1 cellular context compared by ENCODE assay signal in the genomic region with DNA sequence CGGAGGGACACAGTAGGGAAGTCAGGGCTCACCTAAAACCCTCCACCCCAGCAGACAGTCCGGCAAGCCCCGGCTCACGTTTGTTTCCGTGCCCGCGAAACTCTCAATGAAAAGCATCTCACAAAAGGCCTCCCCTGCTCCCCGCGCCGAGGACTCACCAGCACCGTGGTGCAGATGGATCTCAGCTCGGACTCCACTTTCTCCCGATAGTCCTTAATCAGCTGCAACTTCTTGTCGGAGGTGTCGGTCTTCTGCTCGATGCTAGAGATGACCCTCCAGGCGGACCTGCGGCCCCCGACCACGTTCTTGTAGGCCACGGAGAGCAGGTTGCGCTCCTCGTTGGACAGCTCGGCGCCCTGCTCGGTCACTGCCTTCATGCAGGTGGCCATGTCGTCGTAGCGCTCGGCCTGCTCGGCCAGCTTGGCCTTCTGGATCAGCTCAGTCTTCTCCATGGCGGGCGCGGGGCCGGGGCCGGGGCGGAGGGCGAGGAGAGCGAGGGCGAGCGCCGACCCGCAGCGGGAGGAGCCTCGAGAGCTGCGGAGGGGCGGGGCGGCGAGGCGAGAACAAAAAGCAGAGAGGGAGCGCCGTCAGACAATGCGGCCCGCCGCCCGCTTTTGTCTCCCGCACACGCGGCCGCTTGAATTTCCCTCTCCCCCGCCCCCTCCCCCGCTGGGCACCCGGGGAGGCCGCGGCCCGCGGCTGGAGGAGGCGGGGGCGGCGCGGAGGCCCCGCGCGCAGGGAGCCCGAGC.
TF ChIP-seq lines count a peak whose summit lies in the region.

No MANE protein-coding gene starts in this region.

TF ChIP-seq in GM12878, 131 proteins besides CTCF, POLR2A, EP300 and RAD21 (continued from another document and continues in another):
- TF ChIP-seq, protein P1, sequence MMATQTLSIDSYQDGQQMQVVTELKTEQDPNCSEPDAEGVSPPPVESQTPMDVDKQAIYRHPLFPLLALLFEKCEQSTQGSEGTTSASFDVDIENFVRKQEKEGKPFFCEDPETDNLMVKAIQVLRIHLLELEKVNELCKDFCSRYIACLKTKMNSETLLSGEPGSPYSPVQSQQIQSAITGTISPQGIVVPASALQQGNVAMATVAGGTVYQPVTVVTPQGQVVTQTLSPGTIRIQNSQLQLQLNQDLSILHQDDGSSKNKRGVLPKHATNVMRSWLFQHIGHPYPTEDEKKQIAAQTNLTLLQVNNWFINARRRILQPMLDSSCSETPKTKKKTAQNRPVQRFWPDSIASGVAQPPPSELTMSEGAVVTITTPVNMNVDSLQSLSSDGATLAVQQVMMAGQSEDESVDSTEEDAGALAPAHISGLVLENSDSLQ (IDR thresholded peaks at IDR 0.05) = no peak
- TF ChIP-seq MTA2 (IDR thresholded peaks at IDR 0.05; ENCODE audit: low read depth) (no peak), NR2C1 (IDR thresholded peaks at IDR 0.05) (0 out of 2 replicates have a peak, but pooled peaks have one; percentile 14), NR2F1 (conservative IDR thresholded peaks at IDR 0.05) (0 out of 2 replicates have a peak, but pooled peaks have one; percentile 43), ZBED1 (IDR thresholded peaks at IDR 0.05; ENCODE audit: borderline replicate concordance) (no peak), SUPT20H (IDR thresholded peaks at IDR 0.05; ENCODE audit: borderline replicate concordance, control insufficient read depth, low read depth, low read length) (no peak), MXI1 (IDR thresholded peaks at IDR 0.05; ENCODE audit: low read depth, low read length) (peak; percentile 54; the same call in 1 of the 2 replicates), TCF7 (IDR thresholded peaks at IDR 0.05; ENCODE audit: borderline replicate concordance) (no peak), PAX8 (IDR thresholded peaks at IDR 0.05) (no peak), CREM (IDR thresholded peaks at IDR 0.05; ENCODE audit: low read depth) (no peak), RUNX3 (IDR thresholded peaks at IDR 0.05; ENCODE audit: low read length) (no peak), CBX3 (IDR thresholded peaks at IDR 0.05; ENCODE audit: borderline replicate concordance, low read depth) (no peak), NRF1 (conservative IDR thresholded peaks at IDR 0.05; ENCODE audit: low read depth, low read length) (no peak), NFIC (IDR thresholded peaks at IDR 0.05; ENCODE audit: low read depth, low read length) (no peak), RFX5 (IDR thresholded peaks at IDR 0.05; ENCODE audit: low read depth, low read length) (no peak), MTA3 (IDR thresholded peaks at IDR 0.05; ENCODE audit: borderline replicate concordance, low read length) (no peak), FOXK2 (IDR thresholded peaks at IDR 0.05) (no peak), GABPA (IDR thresholded peaks at IDR 0.05; ENCODE audit: low read depth) (no peak), GATAD2B (conservative IDR thresholded peaks at IDR 0.05; ENCODE audit: low read depth) (no peak), HCFC1 (IDR thresholded peaks at IDR 0.05; ENCODE audit: low read length) (no peak), JUND (IDR thresholded peaks at IDR 0.05; ENCODE audit: low read depth, low read length) (no peak)
- TF ChIP-seq, protein P2, sequence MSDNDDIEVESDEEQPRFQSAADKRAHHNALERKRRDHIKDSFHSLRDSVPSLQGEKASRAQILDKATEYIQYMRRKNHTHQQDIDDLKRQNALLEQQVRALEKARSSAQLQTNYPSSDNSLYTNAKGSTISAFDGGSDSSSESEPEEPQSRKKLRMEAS (IDR thresholded peaks at IDR 0.05; ENCODE audit: low read depth, low read length) = peak; percentile 46; the same call in 1 of the 2 replicates
- TF ChIP-seq, protein P3, sequence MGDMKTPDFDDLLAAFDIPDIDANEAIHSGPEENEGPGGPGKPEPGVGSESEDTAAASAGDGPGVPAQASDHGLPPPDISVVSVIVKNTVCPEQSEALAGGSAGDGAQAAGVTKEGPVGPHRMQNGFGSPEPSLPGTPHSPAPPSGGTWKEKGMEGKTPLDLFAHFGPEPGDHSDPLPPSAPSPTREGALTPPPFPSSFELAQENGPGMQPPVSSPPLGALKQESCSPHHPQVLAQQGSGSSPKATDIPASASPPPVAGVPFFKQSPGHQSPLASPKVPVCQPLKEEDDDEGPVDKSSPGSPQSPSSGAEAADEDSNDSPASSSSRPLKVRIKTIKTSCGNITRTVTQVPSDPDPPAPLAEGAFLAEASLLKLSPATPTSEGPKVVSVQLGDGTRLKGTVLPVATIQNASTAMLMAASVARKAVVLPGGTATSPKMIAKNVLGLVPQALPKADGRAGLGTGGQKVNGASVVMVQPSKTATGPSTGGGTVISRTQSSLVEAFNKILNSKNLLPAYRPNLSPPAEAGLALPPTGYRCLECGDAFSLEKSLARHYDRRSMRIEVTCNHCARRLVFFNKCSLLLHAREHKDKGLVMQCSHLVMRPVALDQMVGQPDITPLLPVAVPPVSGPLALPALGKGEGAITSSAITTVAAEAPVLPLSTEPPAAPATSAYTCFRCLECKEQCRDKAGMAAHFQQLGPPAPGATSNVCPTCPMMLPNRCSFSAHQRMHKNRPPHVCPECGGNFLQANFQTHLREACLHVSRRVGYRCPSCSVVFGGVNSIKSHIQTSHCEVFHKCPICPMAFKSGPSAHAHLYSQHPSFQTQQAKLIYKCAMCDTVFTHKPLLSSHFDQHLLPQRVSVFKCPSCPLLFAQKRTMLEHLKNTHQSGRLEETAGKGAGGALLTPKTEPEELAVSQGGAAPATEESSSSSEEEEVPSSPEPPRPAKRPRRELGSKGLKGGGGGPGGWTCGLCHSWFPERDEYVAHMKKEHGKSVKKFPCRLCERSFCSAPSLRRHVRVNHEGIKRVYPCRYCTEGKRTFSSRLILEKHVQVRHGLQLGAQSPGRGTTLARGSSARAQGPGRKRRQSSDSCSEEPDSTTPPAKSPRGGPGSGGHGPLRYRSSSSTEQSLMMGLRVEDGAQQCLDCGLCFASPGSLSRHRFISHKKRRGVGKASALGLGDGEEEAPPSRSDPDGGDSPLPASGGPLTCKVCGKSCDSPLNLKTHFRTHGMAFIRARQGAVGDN (IDR thresholded peaks at IDR 0.05) = no peak; the same call in 1 of the 2 replicates
- TF ChIP-seq, protein P4, sequence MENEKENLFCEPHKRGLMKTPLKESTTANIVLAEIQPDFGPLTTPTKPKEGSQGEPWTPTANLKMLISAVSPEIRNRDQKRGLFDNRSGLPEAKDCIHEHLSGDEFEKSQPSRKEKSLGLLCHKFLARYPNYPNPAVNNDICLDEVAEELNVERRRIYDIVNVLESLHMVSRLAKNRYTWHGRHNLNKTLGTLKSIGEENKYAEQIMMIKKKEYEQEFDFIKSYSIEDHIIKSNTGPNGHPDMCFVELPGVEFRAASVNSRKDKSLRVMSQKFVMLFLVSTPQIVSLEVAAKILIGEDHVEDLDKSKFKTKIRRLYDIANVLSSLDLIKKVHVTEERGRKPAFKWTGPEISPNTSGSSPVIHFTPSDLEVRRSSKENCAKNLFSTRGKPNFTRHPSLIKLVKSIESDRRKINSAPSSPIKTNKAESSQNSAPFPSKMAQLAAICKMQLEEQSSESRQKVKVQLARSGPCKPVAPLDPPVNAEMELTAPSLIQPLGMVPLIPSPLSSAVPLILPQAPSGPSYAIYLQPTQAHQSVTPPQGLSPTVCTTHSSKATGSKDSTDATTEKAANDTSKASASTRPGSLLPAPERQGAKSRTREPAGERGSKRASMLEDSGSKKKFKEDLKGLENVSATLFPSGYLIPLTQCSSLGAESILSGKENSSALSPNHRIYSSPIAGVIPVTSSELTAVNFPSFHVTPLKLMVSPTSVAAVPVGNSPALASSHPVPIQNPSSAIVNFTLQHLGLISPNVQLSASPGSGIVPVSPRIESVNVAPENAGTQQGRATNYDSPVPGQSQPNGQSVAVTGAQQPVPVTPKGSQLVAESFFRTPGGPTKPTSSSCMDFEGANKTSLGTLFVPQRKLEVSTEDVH (IDR thresholded peaks at IDR 0.05; ENCODE audit: low read depth, partially characterized antibody) = no peak
- TF ChIP-seq, protein P5, sequence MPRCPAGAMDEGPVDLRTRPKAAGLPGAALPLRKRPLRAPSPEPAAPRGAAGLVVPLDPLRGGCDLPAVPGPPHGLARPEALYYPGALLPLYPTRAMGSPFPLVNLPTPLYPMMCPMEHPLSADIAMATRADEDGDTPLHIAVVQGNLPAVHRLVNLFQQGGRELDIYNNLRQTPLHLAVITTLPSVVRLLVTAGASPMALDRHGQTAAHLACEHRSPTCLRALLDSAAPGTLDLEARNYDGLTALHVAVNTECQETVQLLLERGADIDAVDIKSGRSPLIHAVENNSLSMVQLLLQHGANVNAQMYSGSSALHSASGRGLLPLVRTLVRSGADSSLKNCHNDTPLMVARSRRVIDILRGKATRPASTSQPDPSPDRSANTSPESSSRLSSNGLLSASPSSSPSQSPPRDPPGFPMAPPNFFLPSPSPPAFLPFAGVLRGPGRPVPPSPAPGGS (IDR thresholded peaks at IDR 0.05; ENCODE audit: borderline replicate concordance, insufficient read depth, low read depth, low read length, poor library complexity, severe bottlenecking) = no peak
- TF ChIP-seq, protein P6, sequence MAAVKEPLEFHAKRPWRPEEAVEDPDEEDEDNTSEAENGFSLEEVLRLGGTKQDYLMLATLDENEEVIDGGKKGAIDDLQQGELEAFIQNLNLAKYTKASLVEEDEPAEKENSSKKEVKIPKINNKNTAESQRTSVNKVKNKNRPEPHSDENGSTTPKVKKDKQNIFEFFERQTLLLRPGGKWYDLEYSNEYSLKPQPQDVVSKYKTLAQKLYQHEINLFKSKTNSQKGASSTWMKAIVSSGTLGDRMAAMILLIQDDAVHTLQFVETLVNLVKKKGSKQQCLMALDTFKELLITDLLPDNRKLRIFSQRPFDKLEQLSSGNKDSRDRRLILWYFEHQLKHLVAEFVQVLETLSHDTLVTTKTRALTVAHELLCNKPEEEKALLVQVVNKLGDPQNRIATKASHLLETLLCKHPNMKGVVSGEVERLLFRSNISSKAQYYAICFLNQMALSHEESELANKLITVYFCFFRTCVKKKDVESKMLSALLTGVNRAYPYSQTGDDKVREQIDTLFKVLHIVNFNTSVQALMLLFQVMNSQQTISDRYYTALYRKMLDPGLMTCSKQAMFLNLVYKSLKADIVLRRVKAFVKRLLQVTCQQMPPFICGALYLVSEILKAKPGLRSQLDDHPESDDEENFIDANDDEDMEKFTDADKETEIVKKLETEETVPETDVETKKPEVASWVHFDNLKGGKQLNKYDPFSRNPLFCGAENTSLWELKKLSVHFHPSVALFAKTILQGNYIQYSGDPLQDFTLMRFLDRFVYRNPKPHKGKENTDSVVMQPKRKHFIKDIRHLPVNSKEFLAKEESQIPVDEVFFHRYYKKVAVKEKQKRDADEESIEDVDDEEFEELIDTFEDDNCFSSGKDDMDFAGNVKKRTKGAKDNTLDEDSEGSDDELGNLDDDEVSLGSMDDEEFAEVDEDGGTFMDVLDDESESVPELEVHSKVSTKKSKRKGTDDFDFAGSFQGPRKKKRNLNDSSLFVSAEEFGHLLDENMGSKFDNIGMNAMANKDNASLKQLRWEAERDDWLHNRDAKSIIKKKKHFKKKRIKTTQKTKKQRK (IDR thresholded peaks at IDR 0.05; ENCODE audit: low read depth, low read length) = no peak
- TF ChIP-seq, protein P7, sequence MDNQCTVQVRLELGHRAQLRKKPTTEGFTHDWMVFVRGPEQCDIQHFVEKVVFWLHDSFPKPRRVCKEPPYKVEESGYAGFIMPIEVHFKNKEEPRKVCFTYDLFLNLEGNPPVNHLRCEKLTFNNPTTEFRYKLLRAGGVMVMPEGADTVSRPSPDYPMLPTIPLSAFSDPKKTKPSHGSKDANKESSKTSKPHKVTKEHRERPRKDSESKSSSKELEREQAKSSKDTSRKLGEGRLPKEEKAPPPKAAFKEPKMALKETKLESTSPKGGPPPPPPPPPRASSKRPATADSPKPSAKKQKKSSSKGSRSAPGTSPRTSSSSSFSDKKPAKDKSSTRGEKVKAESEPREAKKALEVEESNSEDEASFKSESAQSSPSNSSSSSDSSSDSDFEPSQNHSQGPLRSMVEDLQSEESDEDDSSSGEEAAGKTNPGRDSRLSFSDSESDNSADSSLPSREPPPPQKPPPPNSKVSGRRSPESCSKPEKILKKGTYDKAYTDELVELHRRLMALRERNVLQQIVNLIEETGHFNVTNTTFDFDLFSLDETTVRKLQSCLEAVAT (IDR thresholded peaks at IDR 0.05) = no peak
- TF ChIP-seq, protein P8, sequence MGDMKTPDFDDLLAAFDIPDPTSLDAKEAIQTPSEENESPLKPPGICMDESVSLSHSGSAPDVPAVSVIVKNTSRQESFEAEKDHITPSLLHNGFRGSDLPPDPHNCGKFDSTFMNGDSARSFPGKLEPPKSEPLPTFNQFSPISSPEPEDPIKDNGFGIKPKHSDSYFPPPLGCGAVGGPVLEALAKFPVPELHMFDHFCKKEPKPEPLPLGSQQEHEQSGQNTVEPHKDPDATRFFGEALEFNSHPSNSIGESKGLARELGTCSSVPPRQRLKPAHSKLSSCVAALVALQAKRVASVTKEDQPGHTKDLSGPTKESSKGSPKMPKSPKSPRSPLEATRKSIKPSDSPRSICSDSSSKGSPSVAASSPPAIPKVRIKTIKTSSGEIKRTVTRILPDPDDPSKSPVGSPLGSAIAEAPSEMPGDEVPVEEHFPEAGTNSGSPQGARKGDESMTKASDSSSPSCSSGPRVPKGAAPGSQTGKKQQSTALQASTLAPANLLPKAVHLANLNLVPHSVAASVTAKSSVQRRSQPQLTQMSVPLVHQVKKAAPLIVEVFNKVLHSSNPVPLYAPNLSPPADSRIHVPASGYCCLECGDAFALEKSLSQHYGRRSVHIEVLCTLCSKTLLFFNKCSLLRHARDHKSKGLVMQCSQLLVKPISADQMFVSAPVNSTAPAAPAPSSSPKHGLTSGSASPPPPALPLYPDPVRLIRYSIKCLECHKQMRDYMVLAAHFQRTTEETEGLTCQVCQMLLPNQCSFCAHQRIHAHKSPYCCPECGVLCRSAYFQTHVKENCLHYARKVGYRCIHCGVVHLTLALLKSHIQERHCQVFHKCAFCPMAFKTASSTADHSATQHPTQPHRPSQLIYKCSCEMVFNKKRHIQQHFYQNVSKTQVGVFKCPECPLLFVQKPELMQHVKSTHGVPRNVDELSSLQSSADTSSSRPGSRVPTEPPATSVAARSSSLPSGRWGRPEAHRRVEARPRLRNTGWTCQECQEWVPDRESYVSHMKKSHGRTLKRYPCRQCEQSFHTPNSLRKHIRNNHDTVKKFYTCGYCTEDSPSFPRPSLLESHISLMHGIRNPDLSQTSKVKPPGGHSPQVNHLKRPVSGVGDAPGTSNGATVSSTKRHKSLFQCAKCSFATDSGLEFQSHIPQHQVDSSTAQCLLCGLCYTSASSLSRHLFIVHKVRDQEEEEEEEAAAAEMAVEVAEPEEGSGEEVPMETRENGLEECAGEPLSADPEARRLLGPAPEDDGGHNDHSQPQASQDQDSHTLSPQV (IDR thresholded peaks at IDR 0.05) = no peak
- TF ChIP-seq, protein P9, sequence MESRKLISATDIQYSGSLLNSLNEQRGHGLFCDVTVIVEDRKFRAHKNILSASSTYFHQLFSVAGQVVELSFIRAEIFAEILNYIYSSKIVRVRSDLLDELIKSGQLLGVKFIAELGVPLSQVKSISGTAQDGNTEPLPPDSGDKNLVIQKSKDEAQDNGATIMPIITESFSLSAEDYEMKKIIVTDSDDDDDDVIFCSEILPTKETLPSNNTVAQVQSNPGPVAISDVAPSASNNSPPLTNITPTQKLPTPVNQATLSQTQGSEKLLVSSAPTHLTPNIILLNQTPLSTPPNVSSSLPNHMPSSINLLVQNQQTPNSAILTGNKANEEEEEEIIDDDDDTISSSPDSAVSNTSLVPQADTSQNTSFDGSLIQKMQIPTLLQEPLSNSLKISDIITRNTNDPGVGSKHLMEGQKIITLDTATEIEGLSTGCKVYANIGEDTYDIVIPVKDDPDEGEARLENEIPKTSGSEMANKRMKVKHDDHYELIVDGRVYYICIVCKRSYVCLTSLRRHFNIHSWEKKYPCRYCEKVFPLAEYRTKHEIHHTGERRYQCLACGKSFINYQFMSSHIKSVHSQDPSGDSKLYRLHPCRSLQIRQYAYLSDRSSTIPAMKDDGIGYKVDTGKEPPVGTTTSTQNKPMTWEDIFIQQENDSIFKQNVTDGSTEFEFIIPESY (IDR thresholded peaks at IDR 0.05) = no peak
